8 cellular contexts compared by ENCODE assay signal in genomic region chr16:70653809-70654771, GRCh38. TPM values are rescaled to one million over a fixed set of nuclear protein-coding genes. Genes with fewer than 3 reads are reported as not detected.
A peak's percentile ranks its signal among the peaks of the same experiment; 100 is the strongest.
DNase-seq lines count a peak whose midpoint lies in the region; ATAC-seq and TF ChIP-seq lines count a peak whose summit lies in the region.

No MANE protein-coding gene starts in this region.

- H3K9ac ChIP-seq in KMS-11: no peak overlapping the region

- H3K27me3 ChIP-seq in GM06990 (replicated peaks; ENCODE audit: control insufficient read depth, insufficient read depth, low read length) (no peaks in the 10 kb centered on the region; the same call in 1 of the 2 replicates), KMS-11 (ENCODE audit: insufficient read depth, low read depth) (no peaks in the 10 kb centered on the region)

- H2AFZ ChIP-seq in KMS-11 (ENCODE audit: low read depth): peak overlapping the region; percentile 93

- peak overlapping the region; percentile 56; the same call in 1 of the 2 replicates for H3K4me2 ChIP-seq in KMS-11

- CTCF ChIA-PET in RWPE1 (lab: Yijun Ruan, JAX): interaction anchor here (0.5 to 1.7 kb wide), 20 partner anchors 14 to 1466 kb away, joined by 3 to 9 read pairs (median 3); partner anchors contain the start of gene FCSK

- H3K4me1 ChIP-seq in KMS-11 (ENCODE audit: low read depth, poor library complexity, severe bottlenecking): peaks cover 8% of the 10 kb centered on the region

- no peak overlapping the region for H3K27ac ChIP-seq in KMS-11
- H3K27ac ChIP-seq in RWPE1: peak overlapping the region; percentile 37

- peaks cover 6% of the 10 kb centered on the region for H3K4me1 Mint-ChIP-seq in activated T-helper 17 cell treated with anti-CD3 and anti-CD28 coated beads, Interleukin-2, amount 50 U/mL, for 72 hours
- H3K4me1 Mint-ChIP-seq in neural crest cell: peaks cover 6% of the 10 kb centered on the region
- peaks cover 4% of the 10 kb centered on the region for H3K4me1 Mint-ChIP-seq in stimulated activated naive CD8-positive, alpha-beta T cell treated with anti-CD3 and anti-CD28 coated beads, Interleukin-15, Interleukin-2, amounts not matched to agents 100 ng/mL and 50 ng/mL, for 24 hours (ENCODE audit: low read depth)

- H4K20me1 ChIP-seq in KMS-11 (ENCODE audit: insufficient read depth): no peaks in the 10 kb centered on the region

- DNase-seq in GM06990 (ENCODE audit: extremely low read depth, insufficient read length) (no peak), RWPE1 (ENCODE audit: low spot score) (peak; percentile 66), fibroblast of the conjunctiva (ENCODE audit: low read depth) (peak; percentile 72), neural crest cell (ENCODE audit: low read depth, low spot score) (peak; percentile 93)

- POLR2A ChIA-PET in RWPE1 (lab: Yijun Ruan, JAX; ENCODE audit: low non-redundant PET): no interaction called here

- peaks cover 3% of the 10 kb centered on the region for H3K27me3 Mint-ChIP-seq in activated T-helper 17 cell treated with anti-CD3 and anti-CD28 coated beads, Interleukin-2, amount 50 U/mL, for 72 hours
- H3K27me3 Mint-ChIP-seq in neural crest cell (ENCODE audit: low read depth): no peaks in the 10 kb centered on the region
- H3K27me3 Mint-ChIP-seq in stimulated activated naive CD8-positive, alpha-beta T cell treated with anti-CD3 and anti-CD28 coated beads, Interleukin-15, Interleukin-2, amounts not matched to agents 100 ng/mL and 50 ng/mL, for 24 hours: no peaks in the 10 kb centered on the region

- H3K79me2 ChIP-seq in KMS-11 (ENCODE audit: insufficient read depth, low read depth): no peaks in the 10 kb centered on the region

- H3K4me3 ChIP-seq in GM06990 (replicated peaks; ENCODE audit: low read depth, low read length): no peak overlapping the region; the same call in 1 of the 2 replicates
- H3K4me3 ChIP-seq in KMS-11 (IDR thresholded peaks at IDR 0.05; ENCODE audit: insufficient read depth, low read depth, low read length): no peak overlapping the region

- H3K27ac Mint-ChIP-seq in activated T-helper 17 cell treated with anti-CD3 and anti-CD28 coated beads, Interleukin-2, amount 50 U/mL, for 72 hours: peak overlapping the region; percentile 48
- H3K27ac Mint-ChIP-seq in neural crest cell (ENCODE audit: unreplicated experiment): no peak overlapping the region
- H3K27ac Mint-ChIP-seq in stimulated activated naive CD8-positive, alpha-beta T cell treated with anti-CD3 and anti-CD28 coated beads, Interleukin-15, Interleukin-2, amounts not matched to agents 100 ng/mL and 50 ng/mL, for 24 hours: no peak overlapping the region

- no peaks in the 10 kb centered on the region for H3K9me3 Mint-ChIP-seq in activated T-helper 17 cell treated with anti-CD3 and anti-CD28 coated beads, Interleukin-2, amount 50 U/mL, for 72 hours
- H3K9me3 Mint-ChIP-seq in neural crest cell: peaks cover under 1% of the 10 kb centered on the region
- no peaks in the 10 kb centered on the region for H3K9me3 Mint-ChIP-seq in stimulated activated naive CD8-positive, alpha-beta T cell treated with anti-CD3 and anti-CD28 coated beads, Interleukin-15, Interleukin-2, amounts not matched to agents 100 ng/mL and 50 ng/mL, for 24 hours

- TF ChIP-seq CTCF in GM06990 (IDR thresholded peaks at IDR 0.05; ENCODE audit: insufficient read depth, low read length, poor library complexity, severe bottlenecking): peak; percentile 72
- peak; percentile 90 for TF ChIP-seq CTCF in KMS-11 (conservative IDR thresholded peaks at IDR 0.05; ENCODE audit: low read depth, low read length)
- peak; percentile 91 for TF ChIP-seq CTCF in RWPE1 (conservative IDR thresholded peaks at IDR 0.05; ENCODE audit: low read depth)
- peak; percentile 93 for TF ChIP-seq CTCF in neural crest cell (conservative IDR thresholded peaks at IDR 0.05)

- peak overlapping the region; percentile 35 for H3K4me3 Mint-ChIP-seq in activated T-helper 17 cell treated with anti-CD3 and anti-CD28 coated beads, Interleukin-2, amount 50 U/mL, for 72 hours
- no peak overlapping the region for H3K4me3 Mint-ChIP-seq in neural crest cell
- peak overlapping the region; percentile 15 for H3K4me3 Mint-ChIP-seq in stimulated activated naive CD8-positive, alpha-beta T cell treated with anti-CD3 and anti-CD28 coated beads, Interleukin-15, Interleukin-2, amounts not matched to agents 100 ng/mL and 50 ng/mL, for 24 hours

- H3K36me3 Mint-ChIP-seq in activated T-helper 17 cell treated with anti-CD3 and anti-CD28 coated beads, Interleukin-2, amount 50 U/mL, for 72 hours (ENCODE audit: low read depth): no peaks in the 10 kb centered on the region
- no peaks in the 10 kb centered on the region for H3K36me3 Mint-ChIP-seq in neural crest cell (ENCODE audit: low read depth)
- H3K36me3 Mint-ChIP-seq in stimulated activated naive CD8-positive, alpha-beta T cell treated with anti-CD3 and anti-CD28 coated beads, Interleukin-15, Interleukin-2, amounts not matched to agents 100 ng/mL and 50 ng/mL, for 24 hours (ENCODE audit: low read depth): no peaks in the 10 kb centered on the region

- H3K36me3 ChIP-seq in GM06990 (ENCODE audit: control insufficient read depth, insufficient read depth, low read length) (no peaks in the 10 kb centered on the region), KMS-11 (ENCODE audit: insufficient read depth) (no peaks in the 10 kb centered on the region)

- ATAC-seq in activated T-helper 17 cell treated with anti-CD3 and anti-CD28 coated beads, Interleukin-2, amount 50 U/mL, for 72 hours (replicated peaks): peak; percentile 84
- no peak for ATAC-seq in HG03432 (IDR thresholded peaks at IDR 0.05; ENCODE audit: unreplicated experiment)

RNA-seq across cellular contexts. Expression of gene IL34, which starts 7.7 kb away (rescaled TPM):
- total RNA-seq in activated T-helper 17 cell treated with anti-CD3 and anti-CD28 coated beads, Interleukin-2, amount 50 U/mL, for 72 hours: not detected
- total RNA-seq in neural crest cell: 0.16 and 0.47 TPM in 2 replicates

RNA-seq across cellular contexts. Expression of gene MTSS2, which starts 31.8 kb away (rescaled TPM):
- under 1 TPM; 0.11 to 0.67 TPM for total RNA-seq in activated T-helper 17 cell treated with anti-CD3 and anti-CD28 coated beads, Interleukin-2, amount 50 U/mL, for 72 hours
- 93.3 and 95.0 TPM in 2 replicates for total RNA-seq in neural crest cell

Comparison
In these comparisons a context has a peak if more than half of its experiments do, and no peak if none do; other contexts are left out.
1. RNA of gene MTSS2, which starts 31.8 kb away (total RNA-seq): 93.3 to 95.0 TPM in neural crest cell; 0.11 to 0.67 TPM in activated T-helper 17 cell treated with anti-CD3 and anti-CD28 coated beads, Interleukin-2, amount 50 U/mL, for 72 hours; every median in the first group is over 10 times any median in the second.
2. Peak in every context shown above with its lines, with median percentiles within 50 percentile points of each other: CTCF ChIP-seq.